In genomic region chr2:46653539-46653938, GRCh38 we compare ENCODE assay signal across 17 cellular contexts.
"Had no signal": no experiment of that assay in that cellular context is flagged by ENCODE, and none has a peak within 500 bp of the region (broad histone marks: within the 10 kb centered on the region; RNA-seq: fewer than 3 reads in every experiment).

No MANE protein-coding gene starts in this region.

- H3K27ac ChIP-seq: epithelial cell of prostate, gastrocnemius medialis, heart left ventricle, skin epidermis, tibial artery, uterus had no signal

- H3K4me3 ChIP-seq: gastrocnemius medialis, heart left ventricle, lung, skin epidermis, tibial artery, uterus had no signal

- ATAC-seq: activated T-cell treated with anti-CD3 and anti-CD28 coated beads, Interleukin-2, amount 50 U/mL, for 72 hours; gastrocnemius medialis; heart left ventricle had no signal

- H3K4me1 ChIP-seq: gastrocnemius medialis had no signal

- H3K9me3 ChIP-seq: gastrocnemius medialis, heart left ventricle, tibial artery, uterus had no signal

- DNase-seq: activated CD4-positive, alpha-beta T cell treated with anti-CD3 and anti-CD28 coated beads, Interleukin-2, amount 10 ng/mL, durations not matched to agents 24 days and 14 days; activated CD4-positive, CD25-positive, alpha-beta regulatory T cell; activated CD8-positive, alpha-beta memory T cell treated with anti-CD3 and anti-CD28 coated beads, Interleukin-2, amount 50 U/mL, for 48 hours; activated gamma-delta T cell treated with Interleukin-2 at 50 U/mL for 16 hours; activated T-cell treated with anti-CD3 and anti-CD28 coated beads, Interleukin-2, amount 50 U/mL, for 72 hours; amygdala; gastrocnemius medialis; heart left ventricle; naive B cell; stimulated activated CD4-positive, alpha-beta T cell treated with anti-CD3 and anti-CD28 coated beads, Interleukin-15, amount 100 ng/mL, for 24 hours; stimulated activated CD4-positive, alpha-beta T cell treated with anti-CD3 and anti-CD28 coated beads, Interleukin-4, amount 100 ng/mL, for 1 hour; stimulated activated naive CD4-positive, alpha-beta T cell; tibial artery; uterus had no signal

- H3K36me3 ChIP-seq: gastrocnemius medialis, heart left ventricle, tibial artery, uterus had no signal

- H3K27me3 ChIP-seq: gastrocnemius medialis, heart left ventricle, tibial artery, uterus had no signal
